ENCODE assay signal across 17 cellular contexts in the genomic region with DNA sequence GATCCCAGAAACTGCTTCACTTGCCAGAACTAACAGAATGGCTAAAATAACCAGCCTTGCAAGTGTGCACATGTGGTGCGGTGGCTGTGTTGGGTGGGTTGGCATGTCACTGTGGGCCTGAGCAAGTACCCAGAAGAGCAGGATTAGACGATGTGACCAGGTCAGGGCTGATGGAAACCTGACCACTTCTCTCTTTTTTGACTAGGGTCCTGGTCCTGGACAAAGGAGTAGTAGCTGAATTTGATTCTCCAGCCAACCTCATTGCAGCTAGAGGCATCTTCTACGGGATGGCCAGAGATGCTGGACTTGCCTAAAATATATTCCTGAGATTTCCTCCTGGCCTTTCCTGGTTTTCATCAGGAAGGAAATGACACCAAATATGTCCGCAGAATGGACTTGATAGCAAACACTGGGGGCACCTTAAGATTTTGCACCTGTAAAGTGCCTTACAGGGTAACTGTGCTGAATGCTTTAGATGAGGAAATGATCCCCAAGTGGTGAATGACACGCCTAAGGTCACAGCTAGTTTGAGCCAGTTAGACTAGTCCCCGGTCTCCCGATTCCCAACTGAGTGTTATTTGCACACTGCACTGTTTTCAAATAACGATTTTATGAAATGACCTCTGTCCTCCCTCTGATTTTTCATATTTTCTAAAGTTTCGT. TPM values are rescaled to one million over a fixed set of nuclear protein-coding genes. Genes with fewer than 3 reads are reported as not detected.
DNase-seq lines count a peak whose midpoint lies in the region; ATAC-seq, FAIRE-seq and TF ChIP-seq lines count a peak whose summit lies in the region.
"Had no signal": no experiment of that assay in that cellular context is flagged by ENCODE, and none has a peak within 500 bp of the region (broad histone marks: within the 10 kb centered on the region; RNA-seq: fewer than 3 reads in every experiment).

No MANE protein-coding gene starts in this region.

- H3K56ac ChIP-seq in H1 (replicated peaks; ENCODE audit: insufficient read length, low read depth, low read length), result no peak overlapping the region

- H3K9me3 ChIP-seq in NT2/D1 (ENCODE audit: insufficient read depth, low read length) (no peaks in the 10 kb centered on the region), H1 (ENCODE audit: insufficient read depth in 2 of 2, low read depth in 1 of 2, low read length in 1 of 2) (no peaks in the 10 kb centered on the region)

- no peak overlapping the region for H3K23ac ChIP-seq in H1 (ENCODE audit: insufficient read length)

- no peak for TF ChIP-seq RAD21 in H1 (IDR thresholded peaks at IDR 0.05 in 1 of 2, conservative IDR thresholded peaks at IDR 0.05 in 1 of 2; ENCODE audit: low read depth in 2 of 2, low read length in 2 of 2)

- DNase-seq in COLO668 (lab: John Stamatoyannopoulos, UW; ENCODE audit: unreplicated experiment), result peak; percentile 6
- no peak for DNase-seq in NT2/D1 (ENCODE audit: low read depth, low spot score)
- DNase-seq in H1 (ENCODE audit: low read depth in 1 of 2, low spot score in 2 of 2), result no peak
- no peak for DNase-seq in nephron progenitor cell
- DNase-seq in omental fat pad (ENCODE audit: low spot score), result no peak
- no peak for DNase-seq in activated CD4-positive, alpha-beta T cell treated with anti-CD3 and anti-CD28 coated beads, Interleukin-2, amount 10 ng/mL, durations not matched to agents 7 days and 5 days
- DNase-seq in midbrain (lab: John Stamatoyannopoulos, UW), result no peak
- DNase-seq: activated CD4-positive, alpha-beta T cell treated with anti-CD3 and anti-CD28 coated beads for 48 hours; left ventricle myocardium superior; NCI-H524; RPMI8226; stimulated activated naive CD8-positive, alpha-beta T cell treated with anti-CD3 and anti-CD28 coated beads, Interleukin-15, Interleukin-2, amounts not matched to agents 100 U/mL and 50 U/mL, for 24 hours; T-helper 1 cell had no signal

- H3K79me1 ChIP-seq in H1 (ENCODE audit: low read depth, low read length), result no peaks in the 10 kb centered on the region

- H2AFZ ChIP-seq in H1 (ENCODE audit: low read length), result no peak overlapping the region

- no peak overlapping the region for H3K27ac ChIP-seq in H1 (ENCODE audit: low read depth, low read length)
- H3K27ac ChIP-seq: skin epidermis had no signal

- CTCF ChIA-PET in H1 (lab: Charles Lee; ENCODE audit: partially characterized antibody), result interaction anchor here (0.9 to 20.2 kb wide), 8 partner anchors 10 to 140 kb away, joined by 3 to 391 read pairs (median 5); no protein-coding TSS in a partner anchor
- CTCF ChIA-PET in activated CD4-positive, alpha-beta T cell treated with anti-CD3 and anti-CD28 coated beads, Interleukin-2, amount 10 ng/mL, durations not matched to agents 7 days and 5 days (lab: Charles Lee), result interaction anchor here (0.8 to 1.5 kb wide), 2 partner anchors 11 to 61 kb away, joined by 3 read pairs; no protein-coding TSS in a partner anchor

- H3K4me3 ChIP-seq in NT2/D1 (ENCODE audit: insufficient read length, low read depth) (no peak overlapping the region), H1 (ENCODE audit: extremely low read depth in 1 of 4, insufficient read depth in 2 of 4, low read depth in 3 of 4, low read length in 4 of 4) (no peak overlapping the region)
- H3K4me3 ChIP-seq: K562, skin epidermis had no signal

- 88% methylated on average over 9 of the region's 9 CpGs; no CpG with 5 or more reads in 1 of the 2 experiments for WGBS in H1 (ENCODE audit: extremely low coverage in 1 of 2, insufficient coverage in 1 of 2, insufficient read length in 1 of 2, insufficient replicate concordance in 2 of 2, low coverage in 1 of 2, low lambda C conversion rate in 2 of 2, missing lambda C conversion rate in 1 of 2), 2 experiments

- no peak overlapping the region for H2AK5ac ChIP-seq in H1 (ENCODE audit: low read depth, low read length)

- H3K9ac ChIP-seq in NT2/D1 (ENCODE audit: insufficient read length, low read depth), result peak overlapping the region; percentile 6
- no peak overlapping the region for H3K9ac ChIP-seq in H1 (replicated peaks in 1 of 4; ENCODE audit: extremely low read depth in 1 of 4, low read depth in 3 of 4, low read length in 3 of 4)

- peak overlapping the region; percentile 25; the same call in 1 of the 2 replicates for H3K18ac ChIP-seq in H1 (ENCODE audit: extremely low read depth, low read length)

- H3K9me3 Mint-ChIP-seq in nephron progenitor cell, result no peaks in the 10 kb centered on the region
- H3K9me3 Mint-ChIP-seq in activated CD4-positive, alpha-beta T cell treated with anti-CD3 and anti-CD28 coated beads, Interleukin-2, amount 10 ng/mL, durations not matched to agents 7 days and 5 days, result no peaks in the 10 kb centered on the region

- no peak overlapping the region for H3K4me3 Mint-ChIP-seq in nephron progenitor cell
- H3K4me3 Mint-ChIP-seq in activated CD4-positive, alpha-beta T cell treated with anti-CD3 and anti-CD28 coated beads, Interleukin-2, amount 10 ng/mL, durations not matched to agents 7 days and 5 days, result no peak overlapping the region

- peaks cover 20% of the 10 kb centered on the region for H3K36me3 Mint-ChIP-seq in nephron progenitor cell (ENCODE audit: low read depth)
- peaks cover 15% of the 10 kb centered on the region for H3K36me3 Mint-ChIP-seq in activated CD4-positive, alpha-beta T cell treated with anti-CD3 and anti-CD28 coated beads, Interleukin-2, amount 10 ng/mL, durations not matched to agents 7 days and 5 days (ENCODE audit: low read depth)

- H3K4ac ChIP-seq in H1 (replicated peaks; ENCODE audit: insufficient read length, low read depth, low read length), result no peak overlapping the region

- H4K20me1 ChIP-seq in H1 (replicated peaks in 1 of 2; ENCODE audit: control insufficient read depth in 1 of 2, insufficient read depth in 2 of 2, low read length in 2 of 2), result no peaks in the 10 kb centered on the region

- H3K4me1 Mint-ChIP-seq in nephron progenitor cell, result peaks cover 68% of the 10 kb centered on the region
- H3K4me1 Mint-ChIP-seq in activated CD4-positive, alpha-beta T cell treated with anti-CD3 and anti-CD28 coated beads, Interleukin-2, amount 10 ng/mL, durations not matched to agents 7 days and 5 days, result no peaks in the 10 kb centered on the region

- no peaks in the 10 kb centered on the region for H3K27me3 ChIP-seq in NT2/D1 (ENCODE audit: insufficient read depth, insufficient read length)
- no peaks in the 10 kb centered on the region for H3K27me3 ChIP-seq in H1 (replicated peaks in 1 of 4; ENCODE audit: control insufficient read depth in 3 of 4, extremely low read depth in 1 of 4, insufficient read depth in 3 of 4, low read length in 3 of 4)

- H2BK15ac ChIP-seq in H1 (ENCODE audit: low read length), result no peak overlapping the region

- H3K4me1 ChIP-seq in NT2/D1 (ENCODE audit: insufficient read depth, insufficient read length) (peaks cover 29% of the 10 kb centered on the region), H1 (replicated peaks in 1 of 4; ENCODE audit: control insufficient read depth in 3 of 4, insufficient read depth in 4 of 4, low read length in 3 of 4) (peaks cover 1 to 21% (median 8%) of the 10 kb centered on the region in 4 experiments; a peak in 6 of 7 replicates)

- no peaks in the 10 kb centered on the region for H3K23me2 ChIP-seq in H1 (ENCODE audit: low read depth, low read length)

- H3K36me3 ChIP-seq in NT2/D1 (ENCODE audit: insufficient read depth, insufficient read length, low read length), result peaks cover 41% of the 10 kb centered on the region
- H3K36me3 ChIP-seq in H1 (ENCODE audit: control insufficient read depth in 2 of 4, insufficient read depth in 4 of 4, low read length in 3 of 4), result peaks cover 5 to 27% (median 14%) of the 10 kb centered on the region in 4 experiments; a peak in 6 of 8 replicates

- no peak for TF ChIP-seq EP300 in H1 (IDR thresholded peaks at IDR 0.05; ENCODE audit: borderline replicate concordance in 1 of 2, low read depth in 2 of 2, low read length in 2 of 2)

- no peak overlapping the region for H3K4me2 ChIP-seq in H1 (ENCODE audit: insufficient read depth in 1 of 2, low read depth in 2 of 2, low read length in 2 of 2)

- H4K5ac ChIP-seq in H1 (ENCODE audit: insufficient read length, low read depth, low read length), result no peak overlapping the region

- FAIRE-seq in H1 (lab: Jason Lieb, UNC), result no peak
- FAIRE-seq: D721Med, K562 had no signal

- H3K27me3 Mint-ChIP-seq in nephron progenitor cell (ENCODE audit: low read depth, poor library complexity), result peaks cover 11% of the 10 kb centered on the region
- H3K27me3 Mint-ChIP-seq in activated CD4-positive, alpha-beta T cell treated with anti-CD3 and anti-CD28 coated beads, Interleukin-2, amount 10 ng/mL, durations not matched to agents 7 days and 5 days, result no peaks in the 10 kb centered on the region

- peak overlapping the region; percentile 70 for H4K91ac ChIP-seq in H1 (replicated peaks; ENCODE audit: insufficient read length, low read length)

- H2BK120ac ChIP-seq in H1 (replicated peaks; ENCODE audit: low read depth, low read length), result no peak overlapping the region

- peak overlapping the region; percentile 5; the same call in 1 of the 2 replicates for H2BK12ac ChIP-seq in H1 (ENCODE audit: low read depth, low read length)

- no peak for TF ChIP-seq CTCF in H1 (IDR thresholded peaks at IDR 0.05; ENCODE audit: control extremely low read depth in 1 of 3, insufficient read depth in 1 of 3, low read depth in 1 of 3, low read length in 3 of 3)
- TF ChIP-seq CTCF in nephron progenitor cell (IDR thresholded peaks at IDR 0.05), result no peak
- no peak for TF ChIP-seq CTCF in omental fat pad (IDR thresholded peaks at IDR 0.05)

- no peak for TF ChIP-seq POLR2A in H1 (IDR thresholded peaks at IDR 0.05; ENCODE audit: control extremely low read depth in 1 of 2, low read depth in 2 of 2, low read length in 2 of 2)

- 0 out of 2 replicates have a peak overlapping the region, but pooled peaks have one; percentile 83 for H2BK5ac ChIP-seq in H1 (ENCODE audit: low read depth, low read length)

- ATAC-seq in omental fat pad (ENCODE audit: low FRiP score) (no peak), GM18873 (IDR thresholded peaks at IDR 0.05; ENCODE audit: low FRiP score, unreplicated experiment) (no peak)
- ATAC-seq: K562; left ventricle myocardium superior; stimulated activated naive CD8-positive, alpha-beta T cell treated with anti-CD3 and anti-CD28 coated beads, Interleukin-15, Interleukin-2, amounts not matched to agents 100 U/mL and 50 U/mL, for 24 hours had no signal

- H4K8ac ChIP-seq in H1 (ENCODE audit: extremely low read depth, insufficient read depth, low read length), result peak overlapping the region; percentile 43; the same call in 1 of the 2 replicates

- H3K27ac Mint-ChIP-seq in nephron progenitor cell, result peak overlapping the region; percentile 88
- no peak overlapping the region for H3K27ac Mint-ChIP-seq in activated CD4-positive, alpha-beta T cell treated with anti-CD3 and anti-CD28 coated beads, Interleukin-2, amount 10 ng/mL, durations not matched to agents 7 days and 5 days

- no peak overlapping the region for H2BK20ac ChIP-seq in H1 (ENCODE audit: low read length)

- POLR2A ChIA-PET in H1 (lab: Charles Lee; ENCODE audit: partially characterized antibody), result interaction anchor here (0.9 to 2.2 kb wide), 3 partner anchors 18 to 28 kb away, joined by 4 to 5 read pairs (median 4); a partner anchor contains a TSS
- POLR2A ChIA-PET in activated CD4-positive, alpha-beta T cell treated with anti-CD3 and anti-CD28 coated beads, Interleukin-2, amount 10 ng/mL, durations not matched to agents 7 days and 5 days (lab: Charles Lee), result interaction anchor here (0.6 kb wide), 1 partner anchor 393 kb away, joined by 5 read pairs; no protein-coding TSS in a partner anchor

- H3K79me2 ChIP-seq in H1 (ENCODE audit: control insufficient read depth in 1 of 2, insufficient read depth in 2 of 2, low read length in 2 of 2), result no peaks in the 10 kb centered on the region

- no peak overlapping the region for H3K14ac ChIP-seq in H1 (ENCODE audit: insufficient read length)

RNA-seq across cellular contexts. Expression of a gene that starts 16.7 kb away (rescaled TPM):
- 50.1 and 54.3 TPM in 2 replicates for total RNA-seq in H1 (2021; fragmentation: NEBNext Ultra II Directional; extraction: Animal tissue kit (Norgen Biotek cat#: 25700))
- polyA plus RNA-seq in H1 (2011; rRNA removed), result 19.7 and 26.1 TPM in 2 replicates
- 28.3 TPM for polyA plus RNA-seq in H1 (2011; cell fraction: cytosol; rRNA removed)
- polyA plus RNA-seq in H1 (2011; cell fraction: nucleus; rRNA removed), result 14.5 TPM
- 21.9 to 29.8 TPM (median 24.2 TPM) in 4 replicates for polyA plus RNA-seq in H1 (2012, experiment 1 of 2)
- 8.3 TPM for polyA plus RNA-seq in H1 (2012, experiment 2 of 2)
- 28.3 TPM for polyA plus RNA-seq in H1 (2013, experiment 1 of 2)
- 29.0 TPM for polyA plus RNA-seq in H1 (2013, experiment 2 of 2)
- 31.2 and 33.8 TPM in 2 replicates for polyA minus RNA-seq in H1 (2011; rRNA and poly(A)+ RNA removed)
- polyA minus RNA-seq in H1 (2011; cell fraction: cytosol; rRNA and poly(A)+ RNA removed), result 21.9 TPM
- polyA minus RNA-seq in H1 (2011; cell fraction: nucleus; rRNA and poly(A)+ RNA removed), result 18.0 TPM
- total RNA-seq in omental fat pad, result 10 to 100 TPM; 55.7 to 82.4 (median 61.8) TPM
- total RNA-seq in activated CD4-positive, alpha-beta T cell treated with anti-CD3 and anti-CD28 coated beads, Interleukin-2, amount 10 ng/mL, durations not matched to agents 7 days and 5 days, result 10 to 100 TPM; 31.1 to 34.2 TPM

RNA-seq across cellular contexts. Expression of a gene that starts 28.4 kb away (rescaled TPM):
- 126 and 128 TPM in 2 replicates for total RNA-seq in H1 (2021; fragmentation: NEBNext Ultra II Directional; extraction: Animal tissue kit (Norgen Biotek cat#: 25700))
- 102 and 103 TPM in 2 replicates for polyA plus RNA-seq in H1 (2011; rRNA removed)
- polyA plus RNA-seq in H1 (2011; cell fraction: cytosol; rRNA removed), result 142 TPM
- polyA plus RNA-seq in H1 (2011; cell fraction: nucleus; rRNA removed), result 251 TPM
- polyA plus RNA-seq in H1 (2012, experiment 1 of 2), result 169 to 344 TPM (median 176 TPM) in 4 replicates
- polyA plus RNA-seq in H1 (2012, experiment 2 of 2), result 16.5 TPM
- 286 TPM for polyA plus RNA-seq in H1 (2013, experiment 1 of 2)
- 257 TPM for polyA plus RNA-seq in H1 (2013, experiment 2 of 2)
- polyA minus RNA-seq in H1 (2011; rRNA and poly(A)+ RNA removed), result 15.2 and 22.5 TPM in 2 replicates
- polyA minus RNA-seq in H1 (2011; cell fraction: cytosol; rRNA and poly(A)+ RNA removed), result 26.9 TPM
- 128 TPM for polyA minus RNA-seq in H1 (2011; cell fraction: nucleus; rRNA and poly(A)+ RNA removed)
- 10 to 100 TPM; 44.2 to 88.7 (median 55.2) TPM for total RNA-seq in omental fat pad
- 100 to 1,000 TPM; 108 to 139 TPM for total RNA-seq in activated CD4-positive, alpha-beta T cell treated with anti-CD3 and anti-CD28 coated beads, Interleukin-2, amount 10 ng/mL, durations not matched to agents 7 days and 5 days

RNA-seq across cellular contexts. Expression of a gene that starts 56.3 kb away (rescaled TPM):
- total RNA-seq in H1 (2021; fragmentation: NEBNext Ultra II Directional; extraction: Animal tissue kit (Norgen Biotek cat#: 25700)), result 0.37 and 0.71 TPM in 2 replicates
- polyA plus RNA-seq in H1 (2011; rRNA removed), result 0.22 and 0.35 TPM in 2 replicates
- polyA plus RNA-seq in H1 (2011; cell fraction: cytosol; rRNA removed), result 0.40 TPM
- 2.4 TPM for polyA plus RNA-seq in H1 (2011; cell fraction: nucleus; rRNA removed)
- 0.54 to 0.84 TPM (median 0.60 TPM) in 4 replicates for polyA plus RNA-seq in H1 (2012, experiment 1 of 2)
- 0.17 TPM for polyA plus RNA-seq in H1 (2012, experiment 2 of 2)
- 0.20 TPM for polyA plus RNA-seq in H1 (2013, experiment 1 of 2)
- polyA plus RNA-seq in H1 (2013, experiment 2 of 2), result 0.37 TPM
- polyA minus RNA-seq in H1 (2011; rRNA and poly(A)+ RNA removed), result 0.35 and 1.1 TPM in 2 replicates
- 1.5 TPM for polyA minus RNA-seq in H1 (2011; cell fraction: cytosol; rRNA and poly(A)+ RNA removed)
- 0.40 TPM for polyA minus RNA-seq in H1 (2011; cell fraction: nucleus; rRNA and poly(A)+ RNA removed)
- total RNA-seq in omental fat pad, result 10 to 100 TPM in 2 of 4 donors, 1 to 10 TPM in 2; 2.8 to 19.9 (median 11.1) TPM
- total RNA-seq in activated CD4-positive, alpha-beta T cell treated with anti-CD3 and anti-CD28 coated beads, Interleukin-2, amount 10 ng/mL, durations not matched to agents 7 days and 5 days, result not detected
